ENCODE assay signal across 9 cellular contexts in genomic region chr2:101038455-101039255, GRCh38. TPM values are rescaled to one million over a fixed set of nuclear protein-coding genes. Genes with fewer than 3 reads are reported as not detected.
DNase-seq lines count a peak whose midpoint lies in the region; ATAC-seq lines count a peak whose summit lies in the region.
"Had no signal": no experiment of that assay in that cellular context is flagged by ENCODE, and none has a peak within 500 bp of the region (broad histone marks: within the 10 kb centered on the region; RNA-seq: fewer than 3 reads in every experiment).

No MANE protein-coding gene starts in this region.

- in situ Hi-C loops in KBM-7 (cut with MboI; ENCODE audit: low pct_unique_long_range_greater_than_20kb, low sequenced_read_pairs): no loop called here

- H3K36me3 ChIP-seq in adipocyte (ENCODE audit: control insufficient read depth, insufficient read depth, low read length, severe bottlenecking): peaks cover 49% of the 10 kb centered on the region

- H3K4me3 ChIP-seq in adipocyte (ENCODE audit: low read length): no peak overlapping the region
- H3K4me3 ChIP-seq: lung had no signal

- H3K27me3 ChIP-seq in adipocyte (replicated peaks; ENCODE audit: control insufficient read depth, insufficient read depth, low read length): no peaks in the 10 kb centered on the region

- no peak overlapping the region for H3K9ac ChIP-seq in adipocyte (ENCODE audit: low read length)

- DNase-seq in Daoy (ENCODE audit: low read depth): peak; percentile 19
- peak; percentile 82 for DNase-seq in KBM-7
- DNase-seq in adipocyte (ENCODE audit: low read depth): peak; percentile 17
- DNase-seq in lung microvascular endothelial cell (ENCODE audit: low read depth in 2 of 2): peak; percentile 42 to 55
- DNase-seq in NCI-H345 treated with DMSO at 0.1 percent for 48 hours (lab: John Stamatoyannopoulos, UW; ENCODE audit: unreplicated experiment): no peak
- no peak for DNase-seq in NCI-H1105 treated with DMSO at 0.1 percent for 48 hours (lab: John Stamatoyannopoulos, UW)
- no peak for DNase-seq in NCI-H128 (lab: John Stamatoyannopoulos, UW; ENCODE audit: unreplicated experiment)

- no peak for ATAC-seq in GM18502 (IDR thresholded peaks at IDR 0.05; ENCODE audit: poor library complexity, unreplicated experiment)

- peaks cover 10% of the 10 kb centered on the region for H3K4me1 ChIP-seq in adipocyte (ENCODE audit: control insufficient read depth, insufficient read depth, low read length)

- no peaks in the 10 kb centered on the region for H3K9me3 ChIP-seq in adipocyte (ENCODE audit: control insufficient read depth, low read length)

RNA-seq across cellular contexts. Expression of gene RPL31, which starts 36.6 kb away (rescaled TPM):
- 1,064 and 1,199 TPM in 2 replicates for total RNA-seq in Daoy (2014; rRNA removed; shearing (Covaris generic))
- 889 and 1,542 TPM in 2 replicates for total RNA-seq in lung microvascular endothelial cell

Comparison
In these comparisons a context has a peak if more than half of its experiments do, and no peak if none do; other contexts are left out.
1. DNase-seq: peak in Daoy (single experiment), KBM-7 (single experiment), adipocyte (single experiment) and lung microvascular endothelial cell (2 of 2); none in NCI-H345 treated with DMSO at 0.1 percent for 48 hours (single experiment), NCI-H1105 treated with DMSO at 0.1 percent for 48 hours (single experiment) and NCI-H128 (single experiment).